In genomic region chr6:158826819-158827501, GRCh38 we compare ENCODE assay signal across 10 cellular contexts. TPM values are rescaled to one million over a fixed set of nuclear protein-coding genes. Genes with fewer than 3 reads are reported as not detected.
DNase-seq lines count a peak whose midpoint lies in the region; ATAC-seq and TF ChIP-seq lines count a peak whose summit lies in the region.
"Had no signal": no experiment of that assay in that cellular context is flagged by ENCODE, and none has a peak within 500 bp of the region (broad histone marks: within the 10 kb centered on the region; RNA-seq: fewer than 3 reads in every experiment).

No MANE protein-coding gene starts in this region.

- H3K4me1 ChIP-seq in IMR-90 (ENCODE audit: control insufficient read depth, insufficient read depth, low read length) (peaks cover 6% of the 10 kb centered on the region; the same call in 1 of the 2 replicates), trophoblast cell (ENCODE audit: control insufficient read depth in 1 of 2, insufficient read depth in 2 of 2, low read length in 2 of 2) (peaks cover 17 to 19% of the 10 kb centered on the region in 2 experiments)

- no TSS peak for BruUV-seq in IMR-90 (replicated peaks; lab: Mats Ljungman, UMichigan)

- POLR2A ChIA-PET in IMR-90 (lab: Charles Lee; ENCODE audit: unreplicated experiment) = no interaction called here

- H3K27ac ChIP-seq in IMR-90 (ENCODE audit: insufficient read depth, low read length) (no peak overlapping the region), trophoblast cell (ENCODE audit: low read depth, low read length) (no peak overlapping the region)

- intact Hi-C loops in IMR-90 (cut with micrococcal nuclease) = no loop called here

- dilution Hi-C loops in IMR-90 (cut with HindIII; ENCODE audit: low sequenced_read_pairs, unreplicated experiment) = no loop called here

- H3K27me3 ChIP-seq in IMR-90 (ENCODE audit: control insufficient read depth, insufficient read depth, low read length) (no peaks in the 10 kb centered on the region), trophoblast cell (ENCODE audit: insufficient read depth, low read length) (no peaks in the 10 kb centered on the region)

- TF ChIP-seq RAD21 in IMR-90 (IDR thresholded peaks at IDR 0.05; ENCODE audit: low read length) = no peak

- peak; percentile 60 for ATAC-seq in GM19023 (IDR thresholded peaks at IDR 0.05; ENCODE audit: unreplicated experiment)
- ATAC-seq in GM21825 (IDR thresholded peaks at IDR 0.05; ENCODE audit: unreplicated experiment) = peak; percentile 58
- ATAC-seq in IMR-90 (ENCODE audit: low read depth) = no peak
- ATAC-seq in HG02763 (IDR thresholded peaks at IDR 0.05; ENCODE audit: unreplicated experiment) = no peak

- H2AFZ ChIP-seq in IMR-90 (replicated peaks; ENCODE audit: low read length, poor library complexity) = peak overlapping the region; percentile 28
- H2AFZ ChIP-seq in trophoblast cell (ENCODE audit: insufficient read depth, low read length, poor library complexity) = no peak overlapping the region

- no peak overlapping the region for H2BK15ac ChIP-seq in IMR-90 (ENCODE audit: low read depth, low read length)

- DNase-seq in IMR-90 (no peak), trophoblast cell (peak in 1 of 2 donors; percentile 34), NCI-H2171 treated with DMSO at 0.1 percent for 48 hours (lab: John Stamatoyannopoulos, UW) (no peak), foreskin fibroblast (no peak)
- DNase-seq: H9, Karpas-422, NCI-H774 had no signal

- no peak overlapping the region for H4K8ac ChIP-seq in IMR-90 (ENCODE audit: low read depth in 2 of 2, low read length in 2 of 2)
- no peak overlapping the region for H4K8ac ChIP-seq in trophoblast cell (ENCODE audit: low read depth, low read length)

- H3K4me3 ChIP-seq in IMR-90 (ENCODE audit: insufficient read depth, low read depth, low read length) (no peak overlapping the region), trophoblast cell (ENCODE audit: low read depth, low read length) (no peak overlapping the region), foreskin fibroblast (ENCODE audit: low read depth in 1 of 2, low read length in 2 of 2) (no peak overlapping the region)

- H3K56ac ChIP-seq in IMR-90 (ENCODE audit: extremely low read depth, insufficient read depth, low read length) = no peak overlapping the region

- no peak overlapping the region for H3K23ac ChIP-seq in IMR-90 (ENCODE audit: low read depth, low read length)
- no peak overlapping the region for H3K23ac ChIP-seq in trophoblast cell (ENCODE audit: low read length)

- H2AK5ac ChIP-seq in IMR-90 (ENCODE audit: low read depth, low read length) = no peak overlapping the region
- H2AK5ac ChIP-seq in trophoblast cell (ENCODE audit: low read length) = no peak overlapping the region

- no peak overlapping the region for H4K91ac ChIP-seq in IMR-90 (ENCODE audit: insufficient read depth, low read depth, low read length)
- H4K91ac ChIP-seq in trophoblast cell (ENCODE audit: low read depth, low read length) = peak overlapping the region; percentile 30

- no peaks in the 10 kb centered on the region for H3K36me3 ChIP-seq in IMR-90 (ENCODE audit: control insufficient read depth, insufficient read depth, low read length)
- no peaks in the 10 kb centered on the region for H3K36me3 ChIP-seq in trophoblast cell (ENCODE audit: control insufficient read depth in 1 of 2, insufficient read depth in 2 of 2, low read length in 2 of 2)

- peak overlapping the region; percentile 34 for H2BK12ac ChIP-seq in trophoblast cell (ENCODE audit: low read length)

- in situ Hi-C loops in IMR-90 (cut with MboI; ENCODE audit: low sequenced_read_pairs) = no loop called here

- no CpG with 5 or more reads among the region's 4 CpGs for WGBS in IMR-90 (ENCODE audit: extremely low coverage in 2 of 2, insufficient read length in 1 of 2), 2 experiments
- no CpG with 5 or more reads among the region's 4 CpGs for WGBS in trophoblast cell (ENCODE audit: extremely low coverage, insufficient coverage, insufficient read length)

- H3K18ac ChIP-seq in IMR-90 (ENCODE audit: low read depth, low read length) (no peak overlapping the region), trophoblast cell (ENCODE audit: low read length) (no peak overlapping the region)

- H3K79me1 ChIP-seq in IMR-90 (ENCODE audit: low read depth in 1 of 2, low read length in 2 of 2) (no peaks in the 10 kb centered on the region), trophoblast cell (ENCODE audit: low read length) (peaks cover 18% of the 10 kb centered on the region)

- no peak overlapping the region for H2AK9ac ChIP-seq in IMR-90 (replicated peaks; ENCODE audit: low read depth, low read length, poor library complexity)

- H4K5ac ChIP-seq in IMR-90 (ENCODE audit: low read depth, low read length) = no peak overlapping the region

- H2BK20ac ChIP-seq in IMR-90 (ENCODE audit: low read depth, low read length) = no peak overlapping the region

- H4K20me1 ChIP-seq in IMR-90 (ENCODE audit: insufficient read depth, low read length) = no peaks in the 10 kb centered on the region

- no peak for TF ChIP-seq CTCF in IMR-90 (conservative IDR thresholded peaks at IDR 0.05; ENCODE audit: low read depth, low read length)
- no peak for TF ChIP-seq CTCF in foreskin fibroblast (IDR thresholded peaks at IDR 0.05; ENCODE audit: low read depth, low read length)

- H4K12ac ChIP-seq in trophoblast cell (ENCODE audit: low read depth, low read length) = no peak overlapping the region

- H3K9ac ChIP-seq in IMR-90 (ENCODE audit: low read depth, low read length) = no peak overlapping the region
- H3K9ac ChIP-seq in trophoblast cell (ENCODE audit: low read length) = no peak overlapping the region

- H3K9me3 ChIP-seq in IMR-90 (ENCODE audit: control insufficient read depth, insufficient read depth, low read length) (no peaks in the 10 kb centered on the region), trophoblast cell (ENCODE audit: insufficient read depth, low read depth, low read length) (no peaks in the 10 kb centered on the region)

- H3K9me1 ChIP-seq in IMR-90 (ENCODE audit: insufficient read depth, low read length) = peaks cover 7% of the 10 kb centered on the region

- peaks cover 5% of the 10 kb centered on the region for H3K79me2 ChIP-seq in trophoblast cell (ENCODE audit: control insufficient read depth, insufficient read depth, low read length, poor library complexity)

- H3K14ac ChIP-seq in IMR-90 (replicated peaks; ENCODE audit: low read depth, low read length) (no peak overlapping the region), trophoblast cell (ENCODE audit: low read length) (no peak overlapping the region)

- CTCF ChIA-PET in IMR-90 (lab: Yijun Ruan, JAX) = no interaction called here

- TF ChIP-seq POLR2A in IMR-90 (IDR thresholded peaks at IDR 0.05; ENCODE audit: low read depth, low read length) = no peak

- H3K4ac ChIP-seq in IMR-90 (ENCODE audit: low read depth, low read length) = no peak overlapping the region
- peak overlapping the region; percentile 47 for H3K4ac ChIP-seq in trophoblast cell (ENCODE audit: low read depth, low read length)

- H2BK5ac ChIP-seq in IMR-90 (ENCODE audit: low read depth, low read length, poor library complexity, severe bottlenecking) (no peak overlapping the region), trophoblast cell (ENCODE audit: low read depth, low read length, poor library complexity) (no peak overlapping the region)

- H2BK120ac ChIP-seq in IMR-90 (ENCODE audit: low read depth, low read length) = no peak overlapping the region
- H2BK120ac ChIP-seq in trophoblast cell (ENCODE audit: insufficient read depth, low read length, poor library complexity) = peak overlapping the region; percentile 52

- H3K4me2 ChIP-seq in IMR-90 (ENCODE audit: low read depth, low read length) (no peak overlapping the region), trophoblast cell (ENCODE audit: low read length) (no peak overlapping the region)

TF ChIP-seq in IMR-90, 13 proteins besides CTCF, POLR2A, EP300 and RAD21:
- TF ChIP-seq FOS (IDR thresholded peaks at IDR 0.05; ENCODE audit: low read depth, low read length) (no peak), RCOR1 (IDR thresholded peaks at IDR 0.05; ENCODE audit: insufficient replicate concordance, low read length) (no peak), RFX5 (IDR thresholded peaks at IDR 0.05; ENCODE audit: low read depth, low read length) (no peak), MAFK (IDR thresholded peaks at IDR 0.05; ENCODE audit: low read depth, low read length) (no peak), BHLHE40 (IDR thresholded peaks at IDR 0.05; ENCODE audit: low read depth, low read length) (no peak), NFE2L2 (IDR thresholded peaks at IDR 0.05; ENCODE audit: low read depth, low read length) (no peak), USF2 (IDR thresholded peaks at IDR 0.05; ENCODE audit: low read depth, low read length) (no peak), CHD1 (IDR thresholded peaks at IDR 0.05; ENCODE audit: low read depth, low read length) (no peak), MAZ (IDR thresholded peaks at IDR 0.05; ENCODE audit: borderline replicate concordance, low read depth, low read length) (no peak), CEBPB (IDR thresholded peaks at IDR 0.05; ENCODE audit: low read depth, low read length) (no peak)
- TF ChIP-seq, protein P1, sequence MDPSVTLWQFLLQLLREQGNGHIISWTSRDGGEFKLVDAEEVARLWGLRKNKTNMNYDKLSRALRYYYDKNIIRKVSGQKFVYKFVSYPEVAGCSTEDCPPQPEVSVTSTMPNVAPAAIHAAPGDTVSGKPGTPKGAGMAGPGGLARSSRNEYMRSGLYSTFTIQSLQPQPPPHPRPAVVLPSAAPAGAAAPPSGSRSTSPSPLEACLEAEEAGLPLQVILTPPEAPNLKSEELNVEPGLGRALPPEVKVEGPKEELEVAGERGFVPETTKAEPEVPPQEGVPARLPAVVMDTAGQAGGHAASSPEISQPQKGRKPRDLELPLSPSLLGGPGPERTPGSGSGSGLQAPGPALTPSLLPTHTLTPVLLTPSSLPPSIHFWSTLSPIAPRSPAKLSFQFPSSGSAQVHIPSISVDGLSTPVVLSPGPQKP (IDR thresholded peaks at IDR 0.05; ENCODE audit: borderline replicate concordance, low read depth, low read length) = no peak

RNA-seq across cellular contexts. Expression of gene EZR, which starts 7.8 kb away (rescaled TPM):
- total RNA-seq in IMR-90 (2012; rRNA removed) = 145 and 179 TPM in 2 replicates
- polyA plus RNA-seq in IMR-90 (2012; rRNA removed) = 83.8 and 87.6 TPM in 2 replicates
- polyA plus RNA-seq in IMR-90 (2012; cell fraction: cytosol; rRNA removed) = 48.4 and 65.5 TPM in 2 replicates
- 47.4 and 74.1 TPM in 2 replicates for polyA plus RNA-seq in IMR-90 (2012; cell fraction: nucleus; rRNA removed; ENCODE audit: low replicate concordance)
- 490 and 492 TPM in 2 replicates for polyA plus RNA-seq in trophoblast cell (2013)

Comparison
In these comparisons a context has a peak if more than half of its experiments do, and no peak if none do; other contexts are left out.
1. ATAC-seq: peak in GM19023 (single experiment) and GM21825 (single experiment); none in IMR-90 (single experiment) and HG02763 (single experiment).